In genomic region chr20:9457055-9457454, GRCh38 we compare ENCODE assay signal across 29 cellular contexts. TPM values are rescaled to one million over a fixed set of nuclear protein-coding genes. Genes with fewer than 3 reads are reported as not detected.
DNase-seq lines count a peak whose midpoint lies in the region; ATAC-seq and TF ChIP-seq lines count a peak whose summit lies in the region.
"Had no signal": no experiment of that assay in that cellular context is flagged by ENCODE, and none has a peak within 500 bp of the region (broad histone marks: within the 10 kb centered on the region; RNA-seq: fewer than 3 reads in every experiment).

No MANE protein-coding gene starts in this region.

- no peaks in the 10 kb centered on the region for H3K27me3 Mint-ChIP-seq in activated CD8-positive, alpha-beta memory T cell treated with anti-CD3 and anti-CD28 coated beads, Interleukin-2, amount 10 ng/mL, durations not matched to agents 7 days and 5 days
- no peaks in the 10 kb centered on the region for H3K27me3 Mint-ChIP-seq in CD8-positive, alpha-beta T cell (ENCODE audit: low read depth)
- H3K27me3 Mint-ChIP-seq: activated T-cell treated with anti-CD3 and anti-CD28 coated beads, Interleukin-2, amount 50 U/mL, for 24 hours; stimulated activated naive CD8-positive, alpha-beta T cell treated with anti-CD3 and anti-CD28 coated beads, Interleukin-15, Interleukin-2, amounts not matched to agents 100 ng/mL and 50 ng/mL, for 24 hours had no signal

- no peaks in the 10 kb centered on the region for H3K9me3 ChIP-seq in CD8-positive, alpha-beta T cell (ENCODE audit: low read length)
- H3K9me3 ChIP-seq: body of pancreas, mucosa of descending colon, ovary, right atrium auricular region had no signal

- H3K79me2 ChIP-seq in KMS-11 (ENCODE audit: insufficient read depth, low read depth): no peaks in the 10 kb centered on the region

- no peak for TF ChIP-seq CTCF in GM12864 (IDR thresholded peaks at IDR 0.05; ENCODE audit: low read depth, low read length, missing control alignments)
- TF ChIP-seq CTCF in KMS-11 (conservative IDR thresholded peaks at IDR 0.05; ENCODE audit: low read depth, low read length): no peak
- no peak for TF ChIP-seq CTCF in CD8-positive, alpha-beta T cell (IDR thresholded peaks at IDR 0.05)

- no peak overlapping the region for H2AFZ ChIP-seq in KMS-11 (ENCODE audit: low read depth)
- H2AFZ ChIP-seq: GM23338 had no signal

- no peaks in the 10 kb centered on the region for H3K9me3 Mint-ChIP-seq in activated CD8-positive, alpha-beta memory T cell treated with anti-CD3 and anti-CD28 coated beads, Interleukin-2, amount 10 ng/mL, durations not matched to agents 7 days and 5 days (ENCODE audit: low read depth)
- no peaks in the 10 kb centered on the region for H3K9me3 Mint-ChIP-seq in CD8-positive, alpha-beta T cell
- H3K9me3 Mint-ChIP-seq: activated T-cell treated with anti-CD3 and anti-CD28 coated beads, Interleukin-2, amount 50 U/mL, for 24 hours; HFFc6; stimulated activated naive CD8-positive, alpha-beta T cell treated with anti-CD3 and anti-CD28 coated beads, Interleukin-15, Interleukin-2, amounts not matched to agents 100 ng/mL and 50 ng/mL, for 24 hours had no signal

- no peaks in the 10 kb centered on the region for H3K27me3 ChIP-seq in KMS-11 (ENCODE audit: insufficient read depth, low read depth)
- H3K27me3 ChIP-seq in CD8-positive, alpha-beta T cell (ENCODE audit: insufficient read depth, low read length): no peaks in the 10 kb centered on the region
- H3K27me3 ChIP-seq: body of pancreas, ovary, right atrium auricular region had no signal

- no peak overlapping the region for H3K4me3 Mint-ChIP-seq in activated CD8-positive, alpha-beta memory T cell treated with anti-CD3 and anti-CD28 coated beads, Interleukin-2, amount 10 ng/mL, durations not matched to agents 7 days and 5 days
- H3K4me3 Mint-ChIP-seq in CD8-positive, alpha-beta T cell: no peak overlapping the region
- H3K4me3 Mint-ChIP-seq: activated T-cell treated with anti-CD3 and anti-CD28 coated beads, Interleukin-2, amount 50 U/mL, for 24 hours; GM23338; HFFc6; nephron progenitor cell; stimulated activated naive CD8-positive, alpha-beta T cell treated with anti-CD3 and anti-CD28 coated beads, Interleukin-15, Interleukin-2, amounts not matched to agents 100 ng/mL and 50 ng/mL, for 24 hours had no signal

- DNase-seq in GM12864 (ENCODE audit: low read depth) (peak; percentile 21), SIG-M5 (lab: John Stamatoyannopoulos, UW) (peak; percentile 72), DMS53 treated with DMSO at 0.1 percent for 48 hours (lab: John Stamatoyannopoulos, UW; ENCODE audit: unreplicated experiment) (no peak)
- no peak for DNase-seq in activated CD8-positive, alpha-beta memory T cell treated with anti-CD3 and anti-CD28 coated beads, Interleukin-2, amount 10 ng/mL, durations not matched to agents 7 days and 5 days
- DNase-seq in CD8-positive, alpha-beta T cell: no peak
- DNase-seq: ACHN; activated CD4-positive, CD25-positive, alpha-beta regulatory T cell treated with anti-CD3 and anti-CD28 coated beads, Interleukin-2, amount 50 U/mL, for 72 hours; activated T-cell treated with anti-CD3 and anti-CD28 coated beads, Interleukin-2, amount 50 U/mL, for 24 hours; body of pancreas; cerebellar nuclear complex; HFFc6; Kasumi-1; kidney glomerular epithelial cell; mucosa of descending colon; NCI-H1105 treated with DMSO at 0.1 percent for 48 hours; NCI-H2029; NCI-H345; NCI-H748 treated with DMSO at 0.1 percent for 48 hours; nephron progenitor cell; ovary; Right ventricle myocardium superior had no signal

- POLR2A ChIA-PET in CD8-positive, alpha-beta T cell (lab: Charles Lee): no interaction called here

- H3K4me1 Mint-ChIP-seq in activated CD8-positive, alpha-beta memory T cell treated with anti-CD3 and anti-CD28 coated beads, Interleukin-2, amount 10 ng/mL, durations not matched to agents 7 days and 5 days: no peaks in the 10 kb centered on the region
- H3K4me1 Mint-ChIP-seq in CD8-positive, alpha-beta T cell (ENCODE audit: low read depth): no peaks in the 10 kb centered on the region
- H3K4me1 Mint-ChIP-seq: GM23338, nephron progenitor cell had no signal

- no peaks in the 10 kb centered on the region for H3K36me3 Mint-ChIP-seq in activated CD8-positive, alpha-beta memory T cell treated with anti-CD3 and anti-CD28 coated beads, Interleukin-2, amount 10 ng/mL, durations not matched to agents 7 days and 5 days
- H3K36me3 Mint-ChIP-seq in CD8-positive, alpha-beta T cell: no peaks in the 10 kb centered on the region

- peaks cover 58% of the 10 kb centered on the region for H3K4me1 ChIP-seq in KMS-11 (ENCODE audit: low read depth, poor library complexity, severe bottlenecking)
- no peaks in the 10 kb centered on the region for H3K4me1 ChIP-seq in CD8-positive, alpha-beta T cell (ENCODE audit: insufficient read depth, low read length)
- H3K4me1 ChIP-seq: body of pancreas had no signal

- H3K27ac Mint-ChIP-seq in activated CD8-positive, alpha-beta memory T cell treated with anti-CD3 and anti-CD28 coated beads, Interleukin-2, amount 10 ng/mL, durations not matched to agents 7 days and 5 days: no peak overlapping the region
- H3K27ac Mint-ChIP-seq in CD8-positive, alpha-beta T cell: no peak overlapping the region
- H3K27ac Mint-ChIP-seq: activated T-cell treated with anti-CD3 and anti-CD28 coated beads, Interleukin-2, amount 50 U/mL, for 24 hours; GM23338; nephron progenitor cell; stimulated activated naive CD8-positive, alpha-beta T cell treated with anti-CD3 and anti-CD28 coated beads, Interleukin-15, Interleukin-2, amounts not matched to agents 100 ng/mL and 50 ng/mL, for 24 hours had no signal

- no peak overlapping the region for H3K4me3 ChIP-seq in GM12864 (ENCODE audit: low read depth, low read length)
- no peak overlapping the region for H3K4me3 ChIP-seq in KMS-11 (IDR thresholded peaks at IDR 0.05; ENCODE audit: insufficient read depth, low read depth, low read length)
- no peak overlapping the region for H3K4me3 ChIP-seq in CD8-positive, alpha-beta T cell (ENCODE audit: low read depth, low read length)
- H3K4me3 ChIP-seq: body of pancreas, GM23338, lung, mucosa of descending colon, ovary, right atrium auricular region had no signal

- ATAC-seq in GM21390 (IDR thresholded peaks at IDR 0.05; ENCODE audit: unreplicated experiment) (peak; percentile 68), GM18511 (IDR thresholded peaks at IDR 0.05; ENCODE audit: unreplicated experiment) (no peak)
- no peak for ATAC-seq in activated CD8-positive, alpha-beta memory T cell treated with anti-CD3 and anti-CD28 coated beads, Interleukin-2, amount 10 ng/mL, durations not matched to agents 7 days and 5 days
- no peak for ATAC-seq in CD8-positive, alpha-beta T cell
- ATAC-seq: body of pancreas, GM23338, mucosa of descending colon had no signal

- H3K36me3 ChIP-seq in KMS-11 (ENCODE audit: insufficient read depth): no peaks in the 10 kb centered on the region
- H3K36me3 ChIP-seq in CD8-positive, alpha-beta T cell (ENCODE audit: insufficient read depth, low read length): no peaks in the 10 kb centered on the region
- H3K36me3 ChIP-seq: ovary had no signal

- peak overlapping the region; percentile 92 for H3K27ac ChIP-seq in KMS-11
- no peak overlapping the region for H3K27ac ChIP-seq in CD8-positive, alpha-beta T cell (ENCODE audit: low read depth, low read length)
- H3K27ac ChIP-seq: body of pancreas, epithelial cell of prostate, ovary, right atrium auricular region had no signal

- no peaks in the 10 kb centered on the region for H4K20me1 ChIP-seq in KMS-11 (ENCODE audit: insufficient read depth)

- H3K4me2 ChIP-seq in KMS-11: peak overlapping the region; percentile 50
- H3K4me2 ChIP-seq: GM23338 had no signal

- no peak overlapping the region; the same call in 1 of the 2 replicates for H3K9ac ChIP-seq in KMS-11

- intact Hi-C loops in CD8-positive, alpha-beta T cell (cut with DNase I, micrococcal nuclease): no loop called here

- CTCF ChIA-PET in activated CD8-positive, alpha-beta memory T cell treated with anti-CD3 and anti-CD28 coated beads, Interleukin-2, amount 10 ng/mL, durations not matched to agents 7 days and 5 days (lab: Charles Lee): no interaction called here
- CTCF ChIA-PET in CD8-positive, alpha-beta T cell (lab: Charles Lee): no interaction called here

RNA-seq across cellular contexts. Expression of gene LAMP5, which starts 57.3 kb away (rescaled TPM):
- not detected for total RNA-seq in activated CD8-positive, alpha-beta memory T cell treated with anti-CD3 and anti-CD28 coated beads, Interleukin-2, amount 10 ng/mL, durations not matched to agents 7 days and 5 days
- total RNA-seq in CD8-positive, alpha-beta T cell: not detected
- total RNA-seq: body of pancreas, HFFc6, right atrium auricular region, Right ventricle myocardium superior had no signal

Comparison
In these comparisons a context has a peak if more than half of its experiments do, and no peak if none do; other contexts are left out.
1. DNase-seq: peak in GM12864 (single experiment) and SIG-M5 (single experiment); none in activated CD8-positive, alpha-beta memory T cell treated with anti-CD3 and anti-CD28 coated beads, Interleukin-2, amount 10 ng/mL, durations not matched to agents 7 days and 5 days (single experiment), DMS53 treated with DMSO at 0.1 percent for 48 hours (single experiment) and CD8-positive, alpha-beta T cell (0 of 7).